ENCODE assay signal across 16 cellular contexts in genomic region chr17:72631568-72631967, GRCh38.
DNase-seq lines count a peak whose midpoint lies in the region; ATAC-seq, FAIRE-seq and TF ChIP-seq lines count a peak whose summit lies in the region.
"Had no signal": no experiment of that assay in that cellular context is flagged by ENCODE, and none has a peak within 500 bp of the region (broad histone marks: within the 10 kb centered on the region; RNA-seq: fewer than 3 reads in every experiment).

No MANE protein-coding gene starts in this region.

- TF ChIP-seq CTCF in A549 (IDR thresholded peaks at IDR 0.05) (no peak), epithelial cell of esophagus (IDR thresholded peaks at IDR 0.05; ENCODE audit: insufficient read depth, low read depth, low read length, missing control alignments) (no peak)

- H3K4me1 ChIP-seq in A549, result peaks cover 32% of the 10 kb centered on the region

- intact Hi-C loops in posterior vena cava (cut with DNase I), result no loop called here

- peak overlapping the region; percentile 66; the same call in 2 of the 3 replicates for H3K4me2 ChIP-seq in A549
- H3K4me2 ChIP-seq: PC-9 had no signal

- no peak for FAIRE-seq in A549 (lab: Jason Lieb, UNC)
- FAIRE-seq: endothelial cell of umbilical vein had no signal

- ATAC-seq in A549 (peak; percentile 20 to 27; a peak in 2 of 6 replicates), HG03342 (IDR thresholded peaks at IDR 0.05; ENCODE audit: unreplicated experiment) (no peak)
- ATAC-seq: T-cell had no signal

- H3K4me3 ChIP-seq in A549 (no peak overlapping the region), MG63 (no peak overlapping the region), epithelial cell of esophagus (ENCODE audit: low read length) (peak overlapping the region; percentile 15)
- H3K4me3 ChIP-seq: PC-9 had no signal

- H3K4me3 Mint-ChIP-seq in activated T-cell treated with anti-CD3 and anti-CD28 coated beads, Interleukin-2, amount 50 U/mL, for 24 hours, result no peak overlapping the region
- H3K4me3 Mint-ChIP-seq: HFFc6, nephron progenitor cell, T-cell had no signal

- no peak for DNase-seq in A549 (ENCODE audit: low read depth in 1 of 2, low spot score in 1 of 2)
- peak; percentile 63 for DNase-seq in MG63
- DNase-seq in NCI-H69 (lab: John Stamatoyannopoulos, UW), result peak; percentile 74
- DNase-seq in epithelial cell of esophagus (ENCODE audit: low read depth), result peak; percentile 79
- DNase-seq in NCI-H1092 treated with DMSO at 0.1 percent for 48 hours (lab: John Stamatoyannopoulos, UW), result no peak
- DNase-seq in posterior vena cava (ENCODE audit: low spot score), result no peak
- DNase-seq in activated T-cell treated with anti-CD3 and anti-CD28 coated beads, Interleukin-2, amount 50 U/mL, for 24 hours, result no peak
- DNase-seq: amniotic stem cell, GDM1, HFFc6, nephron progenitor cell, PC-9, retina, T-cell had no signal

- H3K36me3 Mint-ChIP-seq in activated T-cell treated with anti-CD3 and anti-CD28 coated beads, Interleukin-2, amount 50 U/mL, for 24 hours (ENCODE audit: low read depth), result no peaks in the 10 kb centered on the region
- H3K36me3 Mint-ChIP-seq: T-cell had no signal

- no peak overlapping the region for H3K27ac Mint-ChIP-seq in activated T-cell treated with anti-CD3 and anti-CD28 coated beads, Interleukin-2, amount 50 U/mL, for 24 hours
- H3K27ac Mint-ChIP-seq: HFFc6, nephron progenitor cell, T-cell had no signal

- TF ChIP-seq POLR2A in A549 (IDR thresholded peaks at IDR 0.05; ENCODE audit: low read length), result no peak

- H3K36me3 ChIP-seq in MG63, result no peaks in the 10 kb centered on the region

- peaks cover 2% of the 10 kb centered on the region for H3K9me3 Mint-ChIP-seq in activated T-cell treated with anti-CD3 and anti-CD28 coated beads, Interleukin-2, amount 50 U/mL, for 24 hours

- H3K27me3 Mint-ChIP-seq in activated T-cell treated with anti-CD3 and anti-CD28 coated beads, Interleukin-2, amount 50 U/mL, for 24 hours, result peaks cover 3% of the 10 kb centered on the region

- H3K9me3 ChIP-seq in A549 (peaks cover 15% of the 10 kb centered on the region), MG63 (peaks cover 6% of the 10 kb centered on the region)

- WGBS in A549 (ENCODE audit: missing lambda C conversion rate), result 90% methylated on average over 10 of the region's 10 CpGs

- peaks cover 2% of the 10 kb centered on the region; the same call in 1 of the 2 replicates for H3K27me3 ChIP-seq in MG63

- TF ChIP-seq EP300 in A549 (IDR thresholded peaks at IDR 0.05), result no peak

- TF ChIP-seq RAD21 in A549 (conservative IDR thresholded peaks at IDR 0.05 in 1 of 2, IDR thresholded peaks at IDR 0.05 in 1 of 2), result no peak

- POLR2A ChIA-PET in A549 (lab: Yijun Ruan, JAX), result no interaction called here

- CTCF ChIA-PET in A549 (lab: Yijun Ruan, JAX), result interaction anchor here (0.6 to 4.8 kb wide), 5 partner anchors 9 to 74 kb away, joined by 3 to 18 read pairs (median 3); no protein-coding TSS in a partner anchor

- peak overlapping the region; percentile 63 to 78 for H3K27ac ChIP-seq in A549
- H3K27ac ChIP-seq: PC-9 had no signal

- H3K4me1 Mint-ChIP-seq in activated T-cell treated with anti-CD3 and anti-CD28 coated beads, Interleukin-2, amount 50 U/mL, for 24 hours (ENCODE audit: low read depth), result peaks cover 14% of the 10 kb centered on the region

TF ChIP-seq in A549, 52 proteins besides CTCF, POLR2A, EP300 and RAD21:
- TF ChIP-seq JUN (IDR thresholded peaks at IDR 0.05), result no peak
- no peak for TF ChIP-seq POLR2AphosphoS2 (conservative IDR thresholded peaks at IDR 0.05; ENCODE audit: low read length)
- TF ChIP-seq ESRRA (IDR thresholded peaks at IDR 0.05; ENCODE audit: borderline replicate concordance, low read length), result no peak
- no peak for TF ChIP-seq CBX8 (IDR thresholded peaks at IDR 0.05)
- TF ChIP-seq, protein P1, sequence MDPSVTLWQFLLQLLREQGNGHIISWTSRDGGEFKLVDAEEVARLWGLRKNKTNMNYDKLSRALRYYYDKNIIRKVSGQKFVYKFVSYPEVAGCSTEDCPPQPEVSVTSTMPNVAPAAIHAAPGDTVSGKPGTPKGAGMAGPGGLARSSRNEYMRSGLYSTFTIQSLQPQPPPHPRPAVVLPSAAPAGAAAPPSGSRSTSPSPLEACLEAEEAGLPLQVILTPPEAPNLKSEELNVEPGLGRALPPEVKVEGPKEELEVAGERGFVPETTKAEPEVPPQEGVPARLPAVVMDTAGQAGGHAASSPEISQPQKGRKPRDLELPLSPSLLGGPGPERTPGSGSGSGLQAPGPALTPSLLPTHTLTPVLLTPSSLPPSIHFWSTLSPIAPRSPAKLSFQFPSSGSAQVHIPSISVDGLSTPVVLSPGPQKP (IDR thresholded peaks at IDR 0.05; ENCODE audit: low read depth, low read length), result no peak
- no peak for TF ChIP-seq HOXB5 (CRISPR knock-in tag; IDR thresholded peaks at IDR 0.05)
- TF ChIP-seq CEBPB (IDR thresholded peaks at IDR 0.05), result no peak
- TF ChIP-seq EHF (CRISPR knock-in tag; IDR thresholded peaks at IDR 0.05), result no peak
- no peak for TF ChIP-seq BHLHE40 (IDR thresholded peaks at IDR 0.05; ENCODE audit: low read depth, low read length)
- TF ChIP-seq KDM5A (IDR thresholded peaks at IDR 0.05), result no peak
- no peak for TF ChIP-seq ZFP36 (IDR thresholded peaks at IDR 0.05; ENCODE audit: borderline replicate concordance, partially characterized antibody)
- no peak for TF ChIP-seq USF2 (IDR thresholded peaks at IDR 0.05)
- no peak for TF ChIP-seq HDAC2 (IDR thresholded peaks at IDR 0.05)
- TF ChIP-seq JUNB (IDR thresholded peaks at IDR 0.05), result no peak
- TF ChIP-seq E2F6 (IDR thresholded peaks at IDR 0.05; ENCODE audit: borderline replicate concordance, low read depth), result no peak

Comparison
In these comparisons a context has a peak if more than half of its experiments do, and no peak if none do; other contexts are left out.
1. DNase-seq: peak in MG63 (single experiment), NCI-H69 (single experiment) and epithelial cell of esophagus (single experiment); none in A549 (0 of 2), NCI-H1092 treated with DMSO at 0.1 percent for 48 hours (single experiment), posterior vena cava (single experiment) and activated T-cell treated with anti-CD3 and anti-CD28 coated beads, Interleukin-2, amount 50 U/mL, for 24 hours (single experiment).